Comparison of ENCODE assay signal across 8 cellular contexts in genomic region chr3:160754371-160754854, GRCh38. TPM values are rescaled to one million over a fixed set of nuclear protein-coding genes. Genes with fewer than 3 reads are reported as not detected.
A peak's percentile ranks its signal among the peaks of the same experiment; 100 is the strongest.
DNase-seq lines count a peak whose midpoint lies in the region; ATAC-seq, FAIRE-seq and TF ChIP-seq lines count a peak whose summit lies in the region.

No MANE protein-coding gene starts in this region.

- H3K79me2 ChIP-seq in keratinocyte (ENCODE audit: control insufficient read depth, insufficient read depth, low read length) = no peaks in the 10 kb centered on the region

- dilution Hi-C loops in keratinocyte (cut with MboI; ENCODE audit: extremely low pct_ligation_motif_present, low sequenced_read_pairs) = no loop called here

- CTCF ChIA-PET in CD4-positive, alpha-beta memory T cell (lab: Charles Lee; ENCODE audit: partially characterized antibody) = interaction anchor here (1.2 kb wide), 1 partner anchor 9 kb away, joined by 3 read pairs; no protein-coding TSS in a partner anchor

- TF ChIP-seq CTCF in keratinocyte (optimal IDR thresholded peaks at IDR 0.05 in 1 of 3, IDR thresholded peaks at IDR 0.05 in 1 of 3, conservative IDR thresholded peaks at IDR 0.05 in 1 of 3; ENCODE audit: extremely low read depth in 1 of 3, insufficient read depth in 2 of 3, low read length in 3 of 3) (no peak), omental fat pad (IDR thresholded peaks at IDR 0.05) (no peak)

- DNase-seq in CD4-positive, alpha-beta memory T cell = peak in 4 of 5 donors; percentile 18 to 36 (median 24)
- DNase-seq in HS-5 (ENCODE audit: low read depth) (peak; percentile 5), SK-N-DZ (ENCODE audit: low spot score) (peak; percentile 68), cerebellar cortex (ENCODE audit: low spot score) (peak; percentile 59), keratinocyte (ENCODE audit: low read depth, low spot score) (no peak), omental fat pad (ENCODE audit: low spot score) (no peak)

- H3K27me3 Mint-ChIP-seq in CD4-positive, alpha-beta memory T cell = peaks cover 0 to 5% of the 10 kb centered on the region in 2 donors

- no peaks in the 10 kb centered on the region for H3K9me1 ChIP-seq in keratinocyte (ENCODE audit: control insufficient read depth, extremely low read depth, insufficient read depth, low read length)

- peak overlapping the region; percentile 88 to 98 (median 94) for H3K4me3 Mint-ChIP-seq in CD4-positive, alpha-beta memory T cell

- H3K27me3 ChIP-seq in CD4-positive, alpha-beta memory T cell (ENCODE audit: insufficient read depth, low read length) = no peaks in the 10 kb centered on the region
- H3K27me3 ChIP-seq in keratinocyte (ENCODE audit: control insufficient read depth, extremely low read depth, insufficient read depth, low read length) = peaks cover 10% of the 10 kb centered on the region

- peaks cover 24% of the 10 kb centered on the region for H3K4me1 ChIP-seq in CD4-positive, alpha-beta memory T cell (ENCODE audit: insufficient read depth, low read length)
- peaks cover 7% of the 10 kb centered on the region for H3K4me1 ChIP-seq in keratinocyte (ENCODE audit: control insufficient read depth, extremely low read depth, insufficient read depth, low read length)

- no peaks in the 10 kb centered on the region for H4K20me1 ChIP-seq in keratinocyte (ENCODE audit: control insufficient read depth, extremely low read depth, insufficient read depth, low read length)

- H2AFZ ChIP-seq in keratinocyte (ENCODE audit: control insufficient read depth, low read length) = peak overlapping the region; percentile 97

- H3K4me2 ChIP-seq in keratinocyte (ENCODE audit: control insufficient read depth, extremely low read depth, insufficient read depth, low read depth, low read length) = peak overlapping the region; percentile 95

- H3K9me3 Mint-ChIP-seq in CD4-positive, alpha-beta memory T cell = no peaks in the 10 kb centered on the region

- H3K9ac ChIP-seq in keratinocyte (ENCODE audit: control insufficient read depth, extremely low read depth, insufficient read depth, low read length) = peak overlapping the region; percentile 86

- POLR2A ChIA-PET in CD4-positive, alpha-beta memory T cell (lab: Charles Lee; ENCODE audit: partially characterized antibody) = interaction anchor here (0.7 to 2.5 kb wide), 3 partner anchors 189 to 467 kb away, joined by 3 to 16 read pairs (median 11); partner anchors contain the start of genes KPNA4, NMD3 and TRIM59

- H3K4me3 ChIP-seq in CD4-positive, alpha-beta memory T cell (ENCODE audit: low read length in 2 of 2) = peak overlapping the region; percentile 66 to 96
- H3K4me3 ChIP-seq in keratinocyte (ENCODE audit: control insufficient read depth in 2 of 3, extremely low read depth in 1 of 3, insufficient read depth in 2 of 3, low read depth in 1 of 3, low read length in 3 of 3) (peak overlapping the region; percentile 66 to 95 (median 91)), skin epidermis (peak overlapping the region; percentile 64 to 85 (median 81))

- H3K4me1 Mint-ChIP-seq in CD4-positive, alpha-beta memory T cell = peaks cover 17 to 37% (median 27%) of the 10 kb centered on the region in 4 donors

- no peaks in the 10 kb centered on the region for H3K9me3 ChIP-seq in CD4-positive, alpha-beta memory T cell (ENCODE audit: control insufficient read depth in 1 of 2, low read length in 2 of 2)
- H3K9me3 ChIP-seq in keratinocyte (ENCODE audit: control insufficient read depth, low read depth, low read length) = no peaks in the 10 kb centered on the region

- H3K27ac ChIP-seq in CD4-positive, alpha-beta memory T cell (ENCODE audit: low read depth, low read length) = peak overlapping the region; percentile 69
- peak overlapping the region; percentile 93 for H3K27ac ChIP-seq in keratinocyte (ENCODE audit: control insufficient read depth, insufficient read depth, low read length)
- H3K27ac ChIP-seq in skin epidermis = peak overlapping the region; percentile 65 to 96 (median 90)

- intact Hi-C loops in CD4-positive, alpha-beta memory T cell (cut with micrococcal nuclease) = loop anchor here (10.0 kb wide), 2 partner anchors 650 to 1950 kb away; partner anchors contain the start of gene MFSD1

- no peaks in the 10 kb centered on the region for H3K36me3 ChIP-seq in CD4-positive, alpha-beta memory T cell (ENCODE audit: insufficient read depth, low read length)
- H3K36me3 ChIP-seq in keratinocyte (ENCODE audit: control insufficient read depth in 2 of 2, extremely low read depth in 1 of 2, insufficient read depth in 2 of 2, low read length in 2 of 2) = no peaks in the 10 kb centered on the region

- peaks cover 0 to 7% of the 10 kb centered on the region in 2 donors for H3K36me3 Mint-ChIP-seq in CD4-positive, alpha-beta memory T cell

- no peak for FAIRE-seq in keratinocyte (lab: Jason Lieb, UNC)

- peak overlapping the region; percentile 94 to 98 (median 97) for H3K27ac Mint-ChIP-seq in CD4-positive, alpha-beta memory T cell

- ATAC-seq in omental fat pad (ENCODE audit: low FRiP score) = no peak
- ATAC-seq in HG02759 (IDR thresholded peaks at IDR 0.05; ENCODE audit: unreplicated experiment) = no peak

RNA-seq across cellular contexts. Expression of gene PPM1L, which starts 1.6 kb away (rescaled TPM):
- total RNA-seq in CD4-positive, alpha-beta memory T cell = 1 to 10 TPM; 5.1 to 6.5 TPM
- 1 to 10 TPM in 1 of 2 donors, under 1 TPM in 1; 0.84 to 1.8 TPM for polyA plus RNA-seq in CD4-positive, alpha-beta memory T cell
- polyA plus RNA-seq in SK-N-DZ (2014; cell fraction: cytosol; rRNA removed) = 11.2 and 18.1 TPM in 2 replicates
- 8.3 and 10.3 TPM in 2 replicates for polyA plus RNA-seq in SK-N-DZ (2014; cell fraction: nucleus; rRNA removed)
- polyA plus RNA-seq in keratinocyte = 0.52 to 0.61 TPM (median 0.58 TPM) in 3 replicates
- polyA plus RNA-seq in keratinocyte (2011; ENCODE audit: low read depth) = 0.56 TPM
- polyA plus RNA-seq in keratinocyte (2011; cell fraction: cytosol; rRNA removed) = 0.25 and 0.35 TPM in 2 replicates
- 1.3 TPM in 2 replicates for polyA plus RNA-seq in keratinocyte (2011; cell fraction: nucleus; rRNA removed)
- polyA plus RNA-seq in keratinocyte (2012; ENCODE audit: low replicate concordance) = 0.44 and 1.0 TPM in 2 replicates
- polyA minus RNA-seq in keratinocyte = 0.46 to 1.7 TPM (median 1.6 TPM) in 3 replicates
- 0.38 TPM for polyA minus RNA-seq in keratinocyte (2011; cell fraction: cytosol; rRNA and poly(A)+ RNA removed)
- 3.6 and 3.9 TPM in 2 replicates for polyA minus RNA-seq in keratinocyte (2011; cell fraction: nucleus; rRNA and poly(A)+ RNA removed)
- 10 to 100 TPM; 13.5 to 30.4 (median 18.0) TPM for total RNA-seq in omental fat pad

Comparison
In these comparisons a context has a peak if more than half of its experiments do, and no peak if none do; other contexts are left out.
1. DNase-seq: peak in CD4-positive, alpha-beta memory T cell (4 of 5), HS-5 (single experiment), SK-N-DZ (single experiment) and cerebellar cortex (single experiment); none in keratinocyte (single experiment) and omental fat pad (single experiment).
2. Peak in every context shown above with its lines, with median percentiles within 50 percentile points of each other: H3K27ac ChIP-seq and H3K4me3 ChIP-seq.